Comparison of ENCODE assay signal across 17 cellular contexts in the genomic region with DNA sequence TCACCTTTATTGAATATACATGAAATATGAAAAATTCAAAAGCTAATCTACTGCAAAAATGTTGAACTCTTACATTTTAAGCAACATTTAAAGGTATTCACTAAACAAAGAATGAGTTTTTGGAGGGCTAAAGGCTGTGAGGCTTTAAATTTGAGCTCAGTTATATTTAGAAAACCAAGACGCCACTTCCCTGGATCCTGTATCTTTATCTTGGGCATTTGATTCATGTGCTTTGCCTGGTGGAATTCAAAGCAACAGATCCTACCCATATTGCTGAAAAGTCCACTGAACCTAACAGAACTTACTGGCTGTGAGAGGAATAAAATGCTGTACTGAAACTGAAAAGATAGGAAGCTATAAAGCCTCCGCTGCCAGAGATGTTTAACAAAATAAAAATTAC. TPM values are rescaled to one million over a fixed set of nuclear protein-coding genes. Genes with fewer than 3 reads are reported as not detected.
A peak's percentile ranks its signal among the peaks of the same experiment; 100 is the strongest.
DNase-seq lines count a peak whose midpoint lies in the region; ATAC-seq, FAIRE-seq and TF ChIP-seq lines count a peak whose summit lies in the region.
"Had no signal": no experiment of that assay in that cellular context is flagged by ENCODE, and none has a peak within 500 bp of the region (broad histone marks: within the 10 kb centered on the region; RNA-seq: fewer than 3 reads in every experiment).

No MANE protein-coding gene starts in this region.

- BruUV-seq in MCF 10A (replicated peaks; lab: Mats Ljungman, UMichigan), result no TSS peak
- BruUV-seq in mammary epithelial cell (replicated peaks; lab: Mats Ljungman, UMichigan), result no TSS peak
- no TSS peak for BruUV-seq in HepG2 (replicated peaks; lab: Mats Ljungman, UMichigan)

- no peak for FAIRE-seq in HepG2 (lab: Jason Lieb, UNC)
- FAIRE-seq: endometrium, GM18507, urothelium cell line had no signal

- no peak overlapping the region for H3K9ac ChIP-seq in mammary epithelial cell (ENCODE audit: insufficient read depth, low read length)
- no peak overlapping the region; the same call in 1 of the 2 replicates for H3K9ac ChIP-seq in HepG2 (ENCODE audit: insufficient read depth, low read depth, low read length)
- no peak overlapping the region for H3K9ac ChIP-seq in GM23248

- H3K4me3 ChIP-seq in mammary epithelial cell (replicated peaks in 1 of 3; ENCODE audit: insufficient read depth in 1 of 3, low read depth in 2 of 3, low read length in 3 of 3) (no peak overlapping the region), HepG2 (replicated peaks in 1 of 3; ENCODE audit: insufficient read depth in 1 of 3, low read depth in 2 of 3, low read length in 3 of 3) (peak overlapping the region in 1 of 3 experiments; percentile 20; a peak in 2 of 6 replicates), tibial nerve (no peak overlapping the region), GM23248 (no peak overlapping the region)
- H3K4me3 ChIP-seq: skin epidermis had no signal

- H3K27ac Mint-ChIP-seq in MCF 10A (ENCODE audit: low read depth, unreplicated experiment), result peak overlapping the region; percentile 63
- H3K27ac Mint-ChIP-seq in activated CD8-positive, alpha-beta T cell treated with anti-CD3 and anti-CD28 coated beads, Interleukin-2, amount 10 ng/mL, durations not matched to agents 7 days and 5 days, result peak overlapping the region; percentile 54

- H2AFZ ChIP-seq in mammary epithelial cell (ENCODE audit: low read depth, low read length) (no peak overlapping the region), HepG2 (ENCODE audit: low read length) (no peak overlapping the region), GM23248 (no peak overlapping the region)

- TF ChIP-seq CTCF in MCF 10A (IDR thresholded peaks at IDR 0.05; ENCODE audit: unreplicated experiment) (no peak), mammary epithelial cell (conservative IDR thresholded peaks at IDR 0.05 in 1 of 2, IDR thresholded peaks at IDR 0.05 in 1 of 2; ENCODE audit: extremely low read depth in 1 of 2, insufficient read depth in 1 of 2, low read depth in 1 of 2, low read length in 2 of 2) (no peak), HepG2 (CRISPR knock-in tag; IDR thresholded peaks at IDR 0.05) (no peak), tibial nerve (IDR thresholded peaks at IDR 0.05) (no peak)

- H3F3A ChIP-seq in GM23248 (ENCODE audit: insufficient read depth), result peaks cover 45% of the 10 kb centered on the region

- no peaks in the 10 kb centered on the region for H3K36me3 Mint-ChIP-seq in MCF 10A (ENCODE audit: insufficient read depth, unreplicated experiment)
- H3K36me3 Mint-ChIP-seq in activated CD8-positive, alpha-beta T cell treated with anti-CD3 and anti-CD28 coated beads, Interleukin-2, amount 10 ng/mL, durations not matched to agents 7 days and 5 days (ENCODE audit: low read depth), result peaks cover 14% of the 10 kb centered on the region

- no peaks in the 10 kb centered on the region for H3K27me3 Mint-ChIP-seq in MCF 10A (ENCODE audit: insufficient read depth, unreplicated experiment)
- H3K27me3 Mint-ChIP-seq in activated CD8-positive, alpha-beta T cell treated with anti-CD3 and anti-CD28 coated beads, Interleukin-2, amount 10 ng/mL, durations not matched to agents 7 days and 5 days (ENCODE audit: low read depth), result no peaks in the 10 kb centered on the region

- no peak for TF ChIP-seq EP300 in HepG2 (IDR thresholded peaks at IDR 0.05; ENCODE audit: low read depth in 2 of 2, low read length in 2 of 2)
- TF ChIP-seq EP300 in HepG2 (CRISPR knock-in tag; IDR thresholded peaks at IDR 0.05; ENCODE audit: borderline replicate concordance), result no peak
- TF ChIP-seq EP300 in tibial nerve (IDR thresholded peaks at IDR 0.05), result no peak

- no peaks in the 10 kb centered on the region for H3K36me3 ChIP-seq in mammary epithelial cell (ENCODE audit: insufficient read depth, low read length)
- H3K36me3 ChIP-seq in HepG2 (replicated peaks in 1 of 2; ENCODE audit: control insufficient read depth in 1 of 2, insufficient read depth in 2 of 2, low read length in 2 of 2), result peaks cover 0 to 1% of the 10 kb centered on the region in 2 experiments; a peak in 3 of 5 replicates
- no peaks in the 10 kb centered on the region for H3K36me3 ChIP-seq in tibial nerve
- no peaks in the 10 kb centered on the region for H3K36me3 ChIP-seq in GM23248 (ENCODE audit: low read depth)
- H3K36me3 ChIP-seq: neutrophil had no signal

- POLR2A ChIA-PET in MCF 10A (lab: Yijun Ruan, JAX) (interaction anchor here (0.5 to 2.3 kb wide), 8 partner anchors 8 to 311 kb away, joined by 3 to 14 read pairs (median 3); no protein-coding TSS in a partner anchor), HepG2 (lab: Yijun Ruan, JAX) (interaction anchor here (2.3 kb wide), 1 partner anchor 13 kb away, joined by 6 read pairs; no protein-coding TSS in a partner anchor)
- POLR2A ChIA-PET in activated CD8-positive, alpha-beta T cell treated with anti-CD3 and anti-CD28 coated beads, Interleukin-2, amount 10 ng/mL, durations not matched to agents 7 days and 5 days (lab: Charles Lee), result interaction anchor here (1.1 kb wide), 1 partner anchor 14 kb away, joined by 5 read pairs; a partner anchor contains a TSS

- dilution Hi-C loops in mammary epithelial cell (cut with HindIII; ENCODE audit: low sequenced_read_pairs), result no loop called here

- in situ Hi-C loops in mammary epithelial cell (cut with MboI; ENCODE audit: low sequenced_read_pairs in 2 of 2) (no loop called here), HepG2 (cut with HindIII; ENCODE audit: extremely low pct_ligation_motif_present, low pct_unique_long_range_greater_than_20kb) (no loop called here), GM23248 (cut with MboI) (no loop called here), G401 (cut with HindIII; ENCODE audit: low sequenced_read_pairs) (no loop called here)

- no peaks in the 10 kb centered on the region for H3K9me3 Mint-ChIP-seq in MCF 10A (ENCODE audit: unreplicated experiment)
- H3K9me3 Mint-ChIP-seq in activated CD8-positive, alpha-beta T cell treated with anti-CD3 and anti-CD28 coated beads, Interleukin-2, amount 10 ng/mL, durations not matched to agents 7 days and 5 days (ENCODE audit: insufficient read depth), result no peaks in the 10 kb centered on the region

- no peak for ATAC-seq in activated CD8-positive, alpha-beta T cell treated with anti-CD3 and anti-CD28 coated beads, Interleukin-2, amount 10 ng/mL, durations not matched to agents 7 days and 5 days
- no peak for ATAC-seq in HepG2
- ATAC-seq: Panc1 had no signal

- 100% methylated on average over 2 of the region's 2 CpGs for WGBS in mammary epithelial cell (ENCODE audit: low coverage, missing lambda C conversion rate)
- 100% methylated on average over 2 of the region's 2 CpGs for WGBS in HepG2 (ENCODE audit: low lambda C conversion rate)
- 80 to 81% methylated on average over 2 of the region's 2 CpGs for WGBS in tibial nerve, 2 donors
- WGBS in GM23248 (ENCODE audit: low coverage in 1 of 2, low lambda C conversion rate in 2 of 2, missing lambda C conversion rate in 2 of 2), 2 experiments, result 90 to 91% methylated on average over 2 of the region's 2 CpGs

- intact Hi-C loops in MCF 10A (cut with micrococcal nuclease), result no loop called here
- intact Hi-C loops in mammary epithelial cell (cut with micrococcal nuclease), result no loop called here
- intact Hi-C loops in HepG2 (cut with micrococcal nuclease; ENCODE audit: unreplicated experiment), result no loop called here

- no peak overlapping the region for H3K27ac ChIP-seq in mammary epithelial cell (ENCODE audit: insufficient read depth, low read depth, low read length)
- H3K27ac ChIP-seq in HepG2 (ENCODE audit: extremely low read length, insufficient read depth, low read length), result peak overlapping the region; percentile 47
- H3K27ac ChIP-seq in tibial nerve, result peak overlapping the region in 3 of 4 donors; percentile 58 to 77 (median 62)
- H3K27ac ChIP-seq in GM23248, result no peak overlapping the region

- peaks cover 25% of the 10 kb centered on the region for H3K4me1 ChIP-seq in mammary epithelial cell (ENCODE audit: insufficient read depth, low read length)
- H3K4me1 ChIP-seq in HepG2 (ENCODE audit: insufficient read depth, low read length), result peaks cover 90% of the 10 kb centered on the region
- H3K4me1 ChIP-seq in tibial nerve, result peaks cover 0 to 84% (median 57%) of the 10 kb centered on the region in 4 donors
- H3K4me1 ChIP-seq in GM23248 (ENCODE audit: insufficient read depth), result peaks cover 50% of the 10 kb centered on the region

- CTCF ChIA-PET in MCF 10A (lab: Yijun Ruan, JAX), result interaction anchor here (0.6 to 2.1 kb wide), 2 partner anchors 147 to 173 kb away, joined by 3 to 6 read pairs; no protein-coding TSS in a partner anchor
- CTCF ChIA-PET in mammary epithelial cell (lab: Charles Lee; ENCODE audit: low non-redundant PET), result no interaction called here
- CTCF ChIA-PET in activated CD8-positive, alpha-beta T cell treated with anti-CD3 and anti-CD28 coated beads, Interleukin-2, amount 10 ng/mL, durations not matched to agents 7 days and 5 days (lab: Charles Lee), result interaction anchor here (1.2 to 1.9 kb wide), 5 partner anchors 9 to 147 kb away, joined by 3 to 7 read pairs (median 6); no protein-coding TSS in a partner anchor
- CTCF ChIA-PET in HepG2 (lab: Yijun Ruan, JAX; ENCODE audit: low intra/inter-chr PET ratio, low total read pairs), result no interaction called here

- no peak for TF ChIP-seq RAD21 in HepG2 (CRISPR knock-in tag; IDR thresholded peaks at IDR 0.05)

- H4K20me1 ChIP-seq in mammary epithelial cell (ENCODE audit: insufficient read depth, low read length) (peaks cover 2% of the 10 kb centered on the region), HepG2 (ENCODE audit: insufficient read depth, low read length) (peaks cover 33% of the 10 kb centered on the region), GM23248 (ENCODE audit: insufficient read depth) (peaks cover 9% of the 10 kb centered on the region; the same call in 1 of the 2 replicates)

- no peaks in the 10 kb centered on the region for H3K27me3 ChIP-seq in mammary epithelial cell (ENCODE audit: insufficient read depth, low read length)
- no peaks in the 10 kb centered on the region for H3K27me3 ChIP-seq in HepG2 (ENCODE audit: control insufficient read depth in 1 of 2, insufficient read depth in 2 of 2, low read length in 2 of 2)
- H3K27me3 ChIP-seq in tibial nerve, result no peaks in the 10 kb centered on the region
- no peaks in the 10 kb centered on the region for H3K27me3 ChIP-seq in GM23248 (replicated peaks; ENCODE audit: insufficient read depth)
- H3K27me3 ChIP-seq: neutrophil had no signal

- DNase-seq in MCF 10A (ENCODE audit: unreplicated experiment) (no peak), mammary epithelial cell (no peak), HepG2 (ENCODE audit: low spot score) (no peak), tibial nerve (ENCODE audit: low spot score in 2 of 2) (no peak), GM23248 (no peak), AG08395 (ENCODE audit: low spot score) (no peak), G401 (ENCODE audit: low spot score) (no peak)
- DNase-seq in activated CD8-positive, alpha-beta T cell treated with anti-CD3 and anti-CD28 coated beads, Interleukin-2, amount 10 ng/mL, durations not matched to agents 7 days and 5 days, result no peak
- DNase-seq: caudate nucleus, NCI-H774 had no signal

- H3K4me3 Mint-ChIP-seq in MCF 10A (ENCODE audit: unreplicated experiment), result no peak overlapping the region
- H3K4me3 Mint-ChIP-seq in activated CD8-positive, alpha-beta T cell treated with anti-CD3 and anti-CD28 coated beads, Interleukin-2, amount 10 ng/mL, durations not matched to agents 7 days and 5 days, result no peak overlapping the region

- H3K9me2 ChIP-seq in GM23248 (ENCODE audit: insufficient read depth), result no peaks in the 10 kb centered on the region

- peaks cover 95% of the 10 kb centered on the region for H3K79me2 ChIP-seq in mammary epithelial cell (ENCODE audit: insufficient read depth, low read length)
- peaks cover 95% of the 10 kb centered on the region for H3K79me2 ChIP-seq in HepG2 (ENCODE audit: insufficient read depth, low read length)
- H3K79me2 ChIP-seq in GM23248 (ENCODE audit: insufficient read depth), result peaks cover 96% of the 10 kb centered on the region

- H3K9me3 ChIP-seq in mammary epithelial cell (replicated peaks; ENCODE audit: insufficient read depth, low read length) (no peaks in the 10 kb centered on the region), HepG2 (ENCODE audit: low read length) (no peaks in the 10 kb centered on the region), tibial nerve (no peaks in the 10 kb centered on the region), GM23248 (ENCODE audit: low read depth) (no peaks in the 10 kb centered on the region)
- H3K9me3 ChIP-seq: neutrophil had no signal

- peaks cover 63% of the 10 kb centered on the region for H3K4me1 Mint-ChIP-seq in MCF 10A (ENCODE audit: insufficient read depth, unreplicated experiment)
- peaks cover 62% of the 10 kb centered on the region for H3K4me1 Mint-ChIP-seq in activated CD8-positive, alpha-beta T cell treated with anti-CD3 and anti-CD28 coated beads, Interleukin-2, amount 10 ng/mL, durations not matched to agents 7 days and 5 days (ENCODE audit: low read depth)

- H3K4me2 ChIP-seq in mammary epithelial cell (ENCODE audit: insufficient read depth, low read depth, low read length) (no peak overlapping the region), HepG2 (ENCODE audit: low read depth, low read length) (peak overlapping the region; percentile 56; the same call in 1 of the 2 replicates), GM23248 (ENCODE audit: unreplicated experiment) (no peak overlapping the region)

- TF ChIP-seq POLR2A in HepG2 (IDR thresholded peaks at IDR 0.05; ENCODE audit: insufficient read depth in 1 of 2, low read depth in 2 of 2, low read length in 2 of 2), result no peak
- no peak for TF ChIP-seq POLR2A in tibial nerve (IDR thresholded peaks at IDR 0.05)

RNA-seq across cellular contexts. Expression of a gene that starts 14.3 kb away (rescaled TPM):
- total RNA-seq in MCF 10A (2022), result 42.2 and 43.7 TPM in 2 replicates
- 10 to 100 TPM; 40.8 to 43.1 TPM for total RNA-seq in mammary epithelial cell
- 28.4 TPM for polyA plus RNA-seq in mammary epithelial cell
- polyA minus RNA-seq in mammary epithelial cell, result 46.6 TPM
- total RNA-seq in activated CD8-positive, alpha-beta T cell treated with anti-CD3 and anti-CD28 coated beads, Interleukin-2, amount 10 ng/mL, durations not matched to agents 7 days and 5 days, result 10 to 100 TPM; 41.5 to 44.5 TPM
- total RNA-seq in HepG2 (2016; rRNA removed; fragmentation: Illumina TruSeq; extraction: Trizol), result 15.4 and 16.6 TPM in 2 replicates
- total RNA-seq in HepG2 (2016; cell fraction: cytosol; rRNA removed; fragmentation: Illumina TruSeq; extraction: Trizol; ENCODE audit: low read depth), result 55.7 and 60.3 TPM in 2 replicates
- 15.5 and 17.0 TPM in 2 replicates for total RNA-seq in HepG2 (2016; cell fraction: insoluble cytoplasmic fraction; rRNA removed; fragmentation: Illumina TruSeq; extraction: Trizol)
- total RNA-seq in HepG2 (2016; cell fraction: membrane; rRNA removed; fragmentation: Illumina TruSeq; extraction: Trizol), result 13.6 and 15.8 TPM in 2 replicates
- 25.2 and 32.7 TPM in 2 replicates for total RNA-seq in HepG2 (2016; cell fraction: nucleus; rRNA removed; fragmentation: Illumina TruSeq; extraction: Trizol)
- 33.3 and 48.5 TPM in 2 replicates for polyA plus RNA-seq in HepG2 (2011; rRNA removed)
- 15.1 and 19.3 TPM in 2 replicates for polyA plus RNA-seq in HepG2 (2011; cell fraction: cytosol; rRNA removed)
- 30.9 and 34.9 TPM in 2 replicates for polyA plus RNA-seq in HepG2 (2011; cell fraction: nucleus; rRNA removed)
- 13.6 and 18.4 TPM in 2 replicates for polyA plus RNA-seq in HepG2 (2012)
- polyA plus RNA-seq in HepG2 (2016; cell fraction: cytosol; fragmentation: Illumina TruSeq; extraction: Trizol; ENCODE audit: low read depth), result 0.29 and 0.60 TPM in 2 replicates
- 16.6 and 18.3 TPM in 2 replicates for polyA plus RNA-seq in HepG2 (2016; cell fraction: insoluble cytoplasmic fraction; fragmentation: Illumina TruSeq; extraction: Trizol; ENCODE audit: low read depth)
- 2.1 and 2.3 TPM in 2 replicates for polyA plus RNA-seq in HepG2 (2016; cell fraction: membrane; fragmentation: Illumina TruSeq; extraction: Trizol; ENCODE audit: low read depth)
- polyA plus RNA-seq in HepG2 (2016; cell fraction: nucleus; fragmentation: Illumina TruSeq; extraction: Trizol; ENCODE audit: insufficient read depth, low read depth), result 26.8 and 30.6 TPM in 2 replicates
- 39.0 and 60.9 TPM in 2 replicates for polyA minus RNA-seq in HepG2 (2011; rRNA and poly(A)+ RNA removed; ENCODE audit: low replicate concordance)
- polyA minus RNA-seq in HepG2 (2011; cell fraction: cytosol; rRNA and poly(A)+ RNA removed), result 18.7 and 23.7 TPM in 2 replicates
- polyA minus RNA-seq in HepG2 (2011; cell fraction: nucleus; rRNA and poly(A)+ RNA removed), result 84.3 and 91.0 TPM in 2 replicates
- total RNA-seq in tibial nerve, result 10 to 100 TPM; 42.7 to 68.1 (median 64.5) TPM
- total RNA-seq in GM23248 (2014; rRNA removed; shearing (Covaris generic)), result 23.1 and 23.6 TPM in 2 replicates
- 15.9 and 16.3 TPM in 2 replicates for polyA plus RNA-seq in GM23248 (2016; fragmentation: Nextera tagmentation; extraction: Ambion mirVana)
- total RNA-seq in G401 (2014; rRNA removed; shearing (Covaris generic)), result 20.1 and 21.4 TPM in 2 replicates

RNA-seq across cellular contexts. Expression of a gene that starts 59.9 kb away (rescaled TPM):
- total RNA-seq in MCF 10A (2022) (not detected in 2 replicates), mammary epithelial cell (not detected), HepG2 (2016; rRNA removed; fragmentation: Illumina TruSeq; extraction: Trizol) (2.5 and 4.1 TPM in 2 replicates), tibial nerve (1 to 10 TPM in 2 of 4 donors, under 1 TPM in 1, not detected in 1; 0.30 to 3.1 (median 2.2) TPM)
- polyA plus RNA-seq in mammary epithelial cell (0.03 TPM), HepG2 (2011; rRNA removed) (2.8 and 3.8 TPM in 2 replicates), GM23248 (2016; fragmentation: Nextera tagmentation; extraction: Ambion mirVana) (0.03 TPM in 1 of 2 replicates, not detected in the other)
- not detected for polyA minus RNA-seq in mammary epithelial cell
- 1 to 10 TPM; 2.5 TPM for total RNA-seq in activated CD8-positive, alpha-beta T cell treated with anti-CD3 and anti-CD28 coated beads, Interleukin-2, amount 10 ng/mL, durations not matched to agents 7 days and 5 days
- total RNA-seq in HepG2 (2016; cell fraction: cytosol; rRNA removed; fragmentation: Illumina TruSeq; extraction: Trizol; ENCODE audit: low read depth), result 1.2 and 1.5 TPM in 2 replicates
- 2.2 and 3.3 TPM in 2 replicates for total RNA-seq in HepG2 (2016; cell fraction: insoluble cytoplasmic fraction; rRNA removed; fragmentation: Illumina TruSeq; extraction: Trizol)
- 3.9 and 4.5 TPM in 2 replicates for total RNA-seq in HepG2 (2016; cell fraction: membrane; rRNA removed; fragmentation: Illumina TruSeq; extraction: Trizol)
- 1.4 and 1.6 TPM in 2 replicates for total RNA-seq in HepG2 (2016; cell fraction: nucleus; rRNA removed; fragmentation: Illumina TruSeq; extraction: Trizol)
- polyA plus RNA-seq in HepG2 (2011; cell fraction: cytosol; rRNA removed), result 2.7 and 2.9 TPM in 2 replicates
- polyA plus RNA-seq in HepG2 (2011; cell fraction: nucleus; rRNA removed), result 0.90 and 2.2 TPM in 2 replicates
- polyA plus RNA-seq in HepG2 (2012), result 2.4 and 5.1 TPM in 2 replicates
- 3.5 and 4.4 TPM in 2 replicates for polyA plus RNA-seq in HepG2 (2016; cell fraction: cytosol; fragmentation: Illumina TruSeq; extraction: Trizol; ENCODE audit: low read depth)
- 1.6 and 2.1 TPM in 2 replicates for polyA plus RNA-seq in HepG2 (2016; cell fraction: insoluble cytoplasmic fraction; fragmentation: Illumina TruSeq; extraction: Trizol; ENCODE audit: low read depth)
- 5.1 and 6.0 TPM in 2 replicates for polyA plus RNA-seq in HepG2 (2016; cell fraction: membrane; fragmentation: Illumina TruSeq; extraction: Trizol; ENCODE audit: low read depth)
- polyA plus RNA-seq in HepG2 (2016; cell fraction: nucleus; fragmentation: Illumina TruSeq; extraction: Trizol; ENCODE audit: insufficient read depth, low read depth), result 0.63 and 2.0 TPM in 2 replicates
- polyA minus RNA-seq in HepG2 (2011; rRNA and poly(A)+ RNA removed; ENCODE audit: low replicate concordance), result 0.72 and 5.6 TPM in 2 replicates
- 2.1 and 2.6 TPM in 2 replicates for polyA minus RNA-seq in HepG2 (2011; cell fraction: cytosol; rRNA and poly(A)+ RNA removed)
- polyA minus RNA-seq in HepG2 (2011; cell fraction: nucleus; rRNA and poly(A)+ RNA removed), result 2.5 and 3.0 TPM in 2 replicates
- total RNA-seq in GM23248 (2014; rRNA removed; shearing (Covaris generic)), result 0.22 TPM in 1 of 2 replicates, not detected in the other
- 0.37 TPM in 1 of 2 replicates, not detected in the other for total RNA-seq in G401 (2014; rRNA removed; shearing (Covaris generic))
- total RNA-seq: fibroblast of villous mesenchyme had no signal

Comparison
In these comparisons a context has a peak if more than half of its experiments do, and no peak if none do; other contexts are left out.
1. CTCF ChIA-PET loops: an anchor here in MCF 10A (0.6 to 2.1 kb wide) and activated CD8-positive, alpha-beta T cell treated with anti-CD3 and anti-CD28 coated beads, Interleukin-2, amount 10 ng/mL, durations not matched to agents 7 days and 5 days (1.2 to 1.9 kb wide); none called in mammary epithelial cell and HepG2.
2. H3K27ac ChIP-seq: peak in HepG2 (single experiment) and tibial nerve (3 of 4); none in mammary epithelial cell (single experiment) and GM23248 (single experiment).